In genomic region chr4:130333241-130333759, GRCh38 we compare ENCODE assay signal across 2 cellular contexts.
A peak's percentile ranks its signal among the peaks of the same experiment; 100 is the strongest.
TF ChIP-seq lines count a peak whose summit lies in the region.

No MANE protein-coding gene starts in this region.

TF ChIP-seq in HepG2, 621 proteins besides CTCF, POLR2A, EP300 and RAD21 (continued from another document):
- TF ChIP-seq, protein P1, sequence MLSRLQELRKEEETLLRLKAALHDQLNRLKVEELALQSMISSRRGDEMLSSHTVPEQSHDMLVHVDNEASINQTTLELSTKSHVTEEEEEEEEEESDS (CRISPR knock-in tag; IDR thresholded peaks at IDR 0.05; ENCODE audit: borderline replicate concordance), result no peak

TF ChIP-seq in K562, 482 proteins besides CTCF, POLR2A, EP300 and RAD21 (continued from another document):
- TF ChIP-seq ZNF655 (CRISPR knock-in tag; IDR thresholded peaks at IDR 0.05), result no peak
- TF ChIP-seq MAFG (tag; conservative IDR thresholded peaks at IDR 0.05), result peak; percentile 50
- TF ChIP-seq ZNF318 (IDR thresholded peaks at IDR 0.05; ENCODE audit: borderline replicate concordance in 1 of 2, low read depth in 1 of 2), result no peak
- TF ChIP-seq POLR3G (IDR thresholded peaks at IDR 0.05; ENCODE audit: extremely low read depth, insufficient read length, insufficient replicate concordance), result no peak
- TF ChIP-seq, protein P2, sequence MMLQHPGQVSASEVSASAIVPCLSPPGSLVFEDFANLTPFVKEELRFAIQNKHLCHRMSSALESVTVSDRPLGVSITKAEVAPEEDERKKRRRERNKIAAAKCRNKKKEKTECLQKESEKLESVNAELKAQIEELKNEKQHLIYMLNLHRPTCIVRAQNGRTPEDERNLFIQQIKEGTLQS (IDR thresholded peaks at IDR 0.05), result no peak
- TF ChIP-seq, protein P2 (CRISPR knock-in tag; conservative IDR thresholded peaks at IDR 0.05), result no peak
- no peak for TF ChIP-seq ZNF445 (CRISPR knock-in tag; IDR thresholded peaks at IDR 0.05; ENCODE audit: low read depth)
- no peak for TF ChIP-seq USF1 (CRISPR knock-in tag; IDR thresholded peaks at IDR 0.05)
- peak; percentile 70 for TF ChIP-seq MAFF (IDR thresholded peaks at IDR 0.05; ENCODE audit: low read length)
- TF ChIP-seq WHSC1 (IDR thresholded peaks at IDR 0.05; ENCODE audit: low read length), result no peak
- TF ChIP-seq C11orf30 (IDR thresholded peaks at IDR 0.05; ENCODE audit: low read depth), result peak; percentile 60
